Comparison of ENCODE assay signal across 9 cellular contexts in the genomic region with DNA sequence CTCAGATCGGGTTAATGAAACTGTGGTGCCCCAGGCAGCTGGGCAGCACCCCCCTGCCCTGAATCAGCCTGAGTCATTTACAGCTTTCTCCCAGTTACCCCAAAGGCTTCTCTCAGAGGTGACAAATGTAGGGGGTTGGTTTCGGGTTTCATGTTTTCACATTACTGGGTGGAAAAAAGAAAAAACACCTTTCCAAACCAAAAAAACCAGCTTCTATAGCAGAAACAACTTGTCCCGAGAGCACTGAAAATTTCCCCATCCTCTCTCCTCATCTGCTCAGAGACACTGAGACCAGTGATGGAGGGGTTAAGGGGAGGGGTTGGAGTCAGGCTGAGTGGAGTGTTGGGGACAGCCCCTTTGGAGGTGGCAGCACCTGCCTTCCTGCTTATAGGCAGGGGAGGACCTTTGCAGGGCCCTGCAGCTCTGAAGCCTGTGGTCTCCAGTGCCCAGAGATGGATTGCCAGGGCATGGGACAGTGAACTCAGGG. TPM values are rescaled to one million over a fixed set of nuclear protein-coding genes. Genes with fewer than 3 reads are reported as not detected.
DNase-seq lines count a peak whose midpoint lies in the region; ATAC-seq and TF ChIP-seq lines count a peak whose summit lies in the region.
"Had no signal": no experiment of that assay in that cellular context is flagged by ENCODE, and none has a peak within 500 bp of the region (broad histone marks: within the 10 kb centered on the region; RNA-seq: fewer than 3 reads in every experiment).

No MANE protein-coding gene starts in this region.

- H3K4me3 Mint-ChIP-seq in activated naive CD8-positive, alpha-beta T cell treated with anti-CD3 and anti-CD28 coated beads, Interleukin-2, amount 10 ng/mL, durations not matched to agents 7 days and 5 days, result no peak overlapping the region

- in situ Hi-C loops in GM13976 (cut with MboI; ENCODE audit: low sequenced_read_pairs, unreplicated experiment), result loop anchor here (10.0 to 25.0 kb wide), 2 partner anchors 557 to 784 kb away; no protein-coding TSS in a partner anchor

- H3K4me1 Mint-ChIP-seq in activated naive CD8-positive, alpha-beta T cell treated with anti-CD3 and anti-CD28 coated beads, Interleukin-2, amount 10 ng/mL, durations not matched to agents 7 days and 5 days, result peaks cover 30% of the 10 kb centered on the region

- peaks cover 35% of the 10 kb centered on the region for H3K4me1 ChIP-seq in vagina

- DNase-seq in GM13976 (ENCODE audit: low spot score) (peak; percentile 81), NCI-H2196 treated with DMSO at 0.1 percent for 48 hours (lab: John Stamatoyannopoulos, UW; ENCODE audit: unreplicated experiment) (no peak), T-helper 9 cell (no peak), vagina (ENCODE audit: extremely low spot score in 2 of 2) (no peak)
- no peak for DNase-seq in activated naive CD8-positive, alpha-beta T cell treated with anti-CD3 and anti-CD28 coated beads, Interleukin-2, amount 10 ng/mL, durations not matched to agents 7 days and 5 days
- peak; percentile 60 for DNase-seq in stimulated activated CD8-positive, alpha-beta memory T cell treated with anti-CD3 and anti-CD28 coated beads, Interleukin-4, amount 100 ng/mL, for 24 hours (ENCODE audit: low read depth)

- no peaks in the 10 kb centered on the region for H3K9me3 Mint-ChIP-seq in activated naive CD8-positive, alpha-beta T cell treated with anti-CD3 and anti-CD28 coated beads, Interleukin-2, amount 10 ng/mL, durations not matched to agents 7 days and 5 days

- H3K27ac ChIP-seq in vagina, result no peak overlapping the region

- ATAC-seq in GM21447 (IDR thresholded peaks at IDR 0.05; ENCODE audit: unreplicated experiment) (peak; percentile 70), HG03558 (IDR thresholded peaks at IDR 0.05; ENCODE audit: extremely low read depth, unreplicated experiment) (peak; percentile 54)
- peak; percentile 54 for ATAC-seq in activated naive CD8-positive, alpha-beta T cell treated with anti-CD3 and anti-CD28 coated beads, Interleukin-2, amount 10 ng/mL, durations not matched to agents 7 days and 5 days (ENCODE audit: low read depth)

- intact Hi-C loops in vagina (cut with DNase I), result no loop called here

- H3K36me3 Mint-ChIP-seq in activated naive CD8-positive, alpha-beta T cell treated with anti-CD3 and anti-CD28 coated beads, Interleukin-2, amount 10 ng/mL, durations not matched to agents 7 days and 5 days, result no peaks in the 10 kb centered on the region

- no peaks in the 10 kb centered on the region for H3K27me3 Mint-ChIP-seq in activated naive CD8-positive, alpha-beta T cell treated with anti-CD3 and anti-CD28 coated beads, Interleukin-2, amount 10 ng/mL, durations not matched to agents 7 days and 5 days

- peak overlapping the region; percentile 41 for H3K27ac Mint-ChIP-seq in activated naive CD8-positive, alpha-beta T cell treated with anti-CD3 and anti-CD28 coated beads, Interleukin-2, amount 10 ng/mL, durations not matched to agents 7 days and 5 days

- TF ChIP-seq CTCF in GM13976 (IDR thresholded peaks at IDR 0.05; ENCODE audit: borderline replicate concordance, control extremely low read depth, extremely low read depth, insufficient read depth, missing control alignments), result no peak
- TF ChIP-seq CTCF in vagina (IDR thresholded peaks at IDR 0.05), result no peak

- POLR2A ChIA-PET in activated naive CD8-positive, alpha-beta T cell treated with anti-CD3 and anti-CD28 coated beads, Interleukin-2, amount 10 ng/mL, durations not matched to agents 7 days and 5 days (lab: Charles Lee), result no interaction called here

- no peaks in the 10 kb centered on the region for H3K9me3 ChIP-seq in vagina

- peaks cover 0 to 16% of the 10 kb centered on the region in 2 donors for H3K36me3 ChIP-seq in vagina

- H3K27me3 ChIP-seq in vagina, result no peaks in the 10 kb centered on the region

- TF ChIP-seq POLR2A in vagina (IDR thresholded peaks at IDR 0.05), result no peak

- no peak overlapping the region for H3K4me3 ChIP-seq in vagina

RNA-seq across cellular contexts. Expression of a gene that starts 15.6 kb away (rescaled TPM):
- total RNA-seq in activated naive CD8-positive, alpha-beta T cell treated with anti-CD3 and anti-CD28 coated beads, Interleukin-2, amount 10 ng/mL, durations not matched to agents 7 days and 5 days, result 10 to 100 TPM; 27.5 to 28.8 TPM
- 18.7 TPM for total RNA-seq in vagina

RNA-seq across cellular contexts. Expression of a gene that starts 18.4 kb away (rescaled TPM):
- under 1 TPM; 0.83 to 0.88 TPM for total RNA-seq in activated naive CD8-positive, alpha-beta T cell treated with anti-CD3 and anti-CD28 coated beads, Interleukin-2, amount 10 ng/mL, durations not matched to agents 7 days and 5 days
- total RNA-seq in vagina, result not detected
- total RNA-seq: subcutaneous adipose tissue had no signal

RNA-seq across cellular contexts. Expression of a gene that starts 22.8 kb away (rescaled TPM):
- 10 to 100 TPM; 14.6 to 14.7 TPM for total RNA-seq in activated naive CD8-positive, alpha-beta T cell treated with anti-CD3 and anti-CD28 coated beads, Interleukin-2, amount 10 ng/mL, durations not matched to agents 7 days and 5 days
- total RNA-seq in vagina, result 26.3 TPM

RNA-seq across cellular contexts. Expression of a gene that starts 38.3 kb away (rescaled TPM):
- total RNA-seq in activated naive CD8-positive, alpha-beta T cell treated with anti-CD3 and anti-CD28 coated beads, Interleukin-2, amount 10 ng/mL, durations not matched to agents 7 days and 5 days, result 10 to 100 TPM; 67.8 to 70.9 TPM
- 50.3 TPM for total RNA-seq in vagina

Comparison
In these comparisons a context has a peak if more than half of its experiments do, and no peak if none do; other contexts are left out.
1. DNase-seq: peak in GM13976 (single experiment) and stimulated activated CD8-positive, alpha-beta memory T cell treated with anti-CD3 and anti-CD28 coated beads, Interleukin-4, amount 100 ng/mL, for 24 hours (single experiment); none in activated naive CD8-positive, alpha-beta T cell treated with anti-CD3 and anti-CD28 coated beads, Interleukin-2, amount 10 ng/mL, durations not matched to agents 7 days and 5 days (single experiment), NCI-H2196 treated with DMSO at 0.1 percent for 48 hours (single experiment), T-helper 9 cell (single experiment) and vagina (0 of 2).
2. Peak in every context shown above with its lines, with median percentiles within 50 percentile points of each other: ATAC-seq.